Comparison of ENCODE assay signal across 8 cellular contexts in genomic region chr15:34101366-34102174, GRCh38. TPM values are rescaled to one million over a fixed set of nuclear protein-coding genes. Genes with fewer than 3 reads are reported as not detected.
DNase-seq lines count a peak whose midpoint lies in the region; ATAC-seq and TF ChIP-seq lines count a peak whose summit lies in the region.

EMC7 (minus strand) TSS chr15:34101862; CDS start chr15:34101839, 23 bp downstream.
PGBD4 (plus strand) TSS chr15:34102083; CDS start chr15:34102532, 449 bp downstream.

- peak within 1 kb of the TSS; percentile 74 to 81 for H3K27ac ChIP-seq in testis

- POLR2A ChIA-PET in activated naive CD8-positive, alpha-beta T cell treated with anti-CD3 and anti-CD28 coated beads, Interleukin-2, amount 10 ng/mL, durations not matched to agents 7 days and 5 days (lab: Charles Lee): interaction anchor here (0.6 to 2.1 kb wide), 10 partner anchors 16 to 1440 kb away, joined by 3 to 14 read pairs (median 4); partner anchors contain the start of genes AVEN, EMC4, KATNBL1 and LPCAT4

- peaks cover 30% of the 10 kb centered on the region for H3K4me1 Mint-ChIP-seq in activated naive CD8-positive, alpha-beta T cell treated with anti-CD3 and anti-CD28 coated beads, Interleukin-2, amount 10 ng/mL, durations not matched to agents 7 days and 5 days
- peaks cover 4% of the 10 kb centered on the region for H3K4me1 Mint-ChIP-seq in glutamatergic neuron (ENCODE audit: low read depth, unreplicated experiment)

- peak within 1 kb of the TSS; percentile 98 for H3K4me3 Mint-ChIP-seq in activated naive CD8-positive, alpha-beta T cell treated with anti-CD3 and anti-CD28 coated beads, Interleukin-2, amount 10 ng/mL, durations not matched to agents 7 days and 5 days
- H3K4me3 Mint-ChIP-seq in glutamatergic neuron (ENCODE audit: unreplicated experiment): peak within 1 kb of the TSS; percentile 96

- H3K36me3 Mint-ChIP-seq in activated naive CD8-positive, alpha-beta T cell treated with anti-CD3 and anti-CD28 coated beads, Interleukin-2, amount 10 ng/mL, durations not matched to agents 7 days and 5 days: peaks cover 25% of the 10 kb centered on the region
- no peaks in the 10 kb centered on the region for H3K36me3 Mint-ChIP-seq in glutamatergic neuron (ENCODE audit: unreplicated experiment)

- WGBS in testis, 2 donors: 0% methylated on average over 35 to 48 of the region's 48 CpGs

- no peaks in the 10 kb centered on the region for H3K36me3 ChIP-seq in testis (ENCODE audit: low read depth, missing control alignments)

- no peaks in the 10 kb centered on the region for H3K27me3 ChIP-seq in testis

- intact Hi-C loops in testis (cut with DNase I; ENCODE audit: low total_unique reads): loop anchor here (10.0 kb wide), 1 partner anchor 123 kb away; the partner anchor contains the start of gene EMC4

- TF ChIP-seq CTCF in GM12864 (IDR thresholded peaks at IDR 0.05; ENCODE audit: low read depth, low read length, missing control alignments) (no peak), glutamatergic neuron (IDR thresholded peaks at IDR 0.05; ENCODE audit: partially characterized antibody, unreplicated experiment) (no peak), omental fat pad (IDR thresholded peaks at IDR 0.05) (no peak), testis (IDR thresholded peaks at IDR 0.05) (peak in 1 of 3 experiments; percentile 12)

- H3K27me3 Mint-ChIP-seq in activated naive CD8-positive, alpha-beta T cell treated with anti-CD3 and anti-CD28 coated beads, Interleukin-2, amount 10 ng/mL, durations not matched to agents 7 days and 5 days: no peaks in the 10 kb centered on the region
- H3K27me3 Mint-ChIP-seq in glutamatergic neuron (ENCODE audit: unreplicated experiment): peaks cover 8% of the 10 kb centered on the region

- TF ChIP-seq POLR2A in testis (IDR thresholded peaks at IDR 0.05): no peak

- peak; percentile 99 for DNase-seq in GM12864 (ENCODE audit: low read depth)
- DNase-seq in NCI-H1105 treated with DMSO at 0.1 percent for 48 hours (lab: John Stamatoyannopoulos, UW): peak; percentile 93
- DNase-seq in SKM-1 treated with dmso at 0.1 percent for 144 hours (lab: John Stamatoyannopoulos, UW; ENCODE audit: unreplicated experiment): peak; percentile 97
- DNase-seq in activated naive CD8-positive, alpha-beta T cell treated with anti-CD3 and anti-CD28 coated beads, Interleukin-2, amount 10 ng/mL, durations not matched to agents 7 days and 5 days: peak; percentile 99
- DNase-seq in glutamatergic neuron: peak; percentile 99
- DNase-seq in omental fat pad (ENCODE audit: low spot score): peak; percentile 98
- peak; percentile 99 for DNase-seq in testis

- ATAC-seq in HG02678 (IDR thresholded peaks at IDR 0.05; ENCODE audit: unreplicated experiment) (peak; percentile 99), omental fat pad (ENCODE audit: low FRiP score) (peak; percentile 100)
- peak; percentile 99 for ATAC-seq in activated naive CD8-positive, alpha-beta T cell treated with anti-CD3 and anti-CD28 coated beads, Interleukin-2, amount 10 ng/mL, durations not matched to agents 7 days and 5 days (ENCODE audit: low read depth)

- H3K9me3 Mint-ChIP-seq in activated naive CD8-positive, alpha-beta T cell treated with anti-CD3 and anti-CD28 coated beads, Interleukin-2, amount 10 ng/mL, durations not matched to agents 7 days and 5 days: peaks cover 7% of the 10 kb centered on the region
- peaks cover 7% of the 10 kb centered on the region for H3K9me3 Mint-ChIP-seq in glutamatergic neuron (ENCODE audit: unreplicated experiment)

- peak within 1 kb of the TSS; percentile 99 for H3K27ac Mint-ChIP-seq in activated naive CD8-positive, alpha-beta T cell treated with anti-CD3 and anti-CD28 coated beads, Interleukin-2, amount 10 ng/mL, durations not matched to agents 7 days and 5 days
- peak within 1 kb of the TSS; percentile 98 for H3K27ac Mint-ChIP-seq in glutamatergic neuron (ENCODE audit: unreplicated experiment)

- peaks cover 4% of the 10 kb centered on the region for H3K4me1 ChIP-seq in testis

- no peaks in the 10 kb centered on the region for H3K9me3 ChIP-seq in testis

- H3K4me3 ChIP-seq in GM12864 (ENCODE audit: low read depth, low read length) (peak within 1 kb of the TSS; percentile 91), testis (peak within 1 kb of the TSS; percentile 85 to 96)

RNA-seq across cellular contexts. Expression of gene EMC7, which starts in this region (rescaled TPM):
- total RNA-seq in activated naive CD8-positive, alpha-beta T cell treated with anti-CD3 and anti-CD28 coated beads, Interleukin-2, amount 10 ng/mL, durations not matched to agents 7 days and 5 days: 10 to 100 TPM; 46.4 to 57.5 TPM
- total RNA-seq in glutamatergic neuron (ENCODE audit: unreplicated experiment) (47.4 TPM), omental fat pad (10 to 100 TPM; 33.0 to 47.8 (median 36.8) TPM), testis (10 to 100 TPM; 73.2 to 74.6 TPM)
- 170 TPM for polyA plus RNA-seq in testis (ENCODE audit: insufficient read depth, low read depth, low replicate concordance)

RNA-seq across cellular contexts. Expression of gene PGBD4, which starts in this region (rescaled TPM):
- 1 to 10 TPM; 3.8 to 4.5 TPM for total RNA-seq in activated naive CD8-positive, alpha-beta T cell treated with anti-CD3 and anti-CD28 coated beads, Interleukin-2, amount 10 ng/mL, durations not matched to agents 7 days and 5 days
- 1.7 TPM for total RNA-seq in glutamatergic neuron (ENCODE audit: unreplicated experiment)
- total RNA-seq in omental fat pad: 1 to 10 TPM in 2 of 4 donors, under 1 TPM in 2; 0.84 to 1.3 (median 0.98) TPM
- total RNA-seq in testis: 1 to 10 TPM; 1.5 to 2.8 TPM
- 2.7 TPM for polyA plus RNA-seq in testis (ENCODE audit: insufficient read depth, low read depth, low replicate concordance)

Comparison
In these comparisons a context has a peak if more than half of its experiments do, and no peak if none do; other contexts are left out.
1. Peak in every context shown above with its lines: DNase-seq, ATAC-seq, H3K4me3 ChIP-seq and H3K27ac ChIP-seq.